Comparison of ENCODE assay signal across 1 cellular context in genomic region chr17:48555183-48555615, GRCh38.
A peak's percentile ranks its signal among the peaks of the same experiment; 100 is the strongest.
TF ChIP-seq lines count a peak whose summit lies in the region.

No MANE protein-coding gene starts in this region.

TF ChIP-seq in K562, 482 proteins besides CTCF, POLR2A, EP300 and RAD21 (continued from another document and continues in another):
- no peak for TF ChIP-seq ZNF280B (CRISPR knock-in tag; IDR thresholded peaks at IDR 0.05)
- TF ChIP-seq NFIX (CRISPR knock-in tag; IDR thresholded peaks at IDR 0.05; ENCODE audit: low read depth), result no peak
- TF ChIP-seq, protein P1, sequence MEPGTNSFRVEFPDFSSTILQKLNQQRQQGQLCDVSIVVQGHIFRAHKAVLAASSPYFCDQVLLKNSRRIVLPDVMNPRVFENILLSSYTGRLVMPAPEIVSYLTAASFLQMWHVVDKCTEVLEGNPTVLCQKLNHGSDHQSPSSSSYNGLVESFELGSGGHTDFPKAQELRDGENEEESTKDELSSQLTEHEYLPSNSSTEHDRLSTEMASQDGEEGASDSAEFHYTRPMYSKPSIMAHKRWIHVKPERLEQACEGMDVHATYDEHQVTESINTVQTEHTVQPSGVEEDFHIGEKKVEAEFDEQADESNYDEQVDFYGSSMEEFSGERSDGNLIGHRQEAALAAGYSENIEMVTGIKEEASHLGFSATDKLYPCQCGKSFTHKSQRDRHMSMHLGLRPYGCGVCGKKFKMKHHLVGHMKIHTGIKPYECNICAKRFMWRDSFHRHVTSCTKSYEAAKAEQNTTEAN (CRISPR knock-in tag; IDR thresholded peaks at IDR 0.05), result no peak
- no peak for TF ChIP-seq SUPT5H (IDR thresholded peaks at IDR 0.05)
- no peak for TF ChIP-seq ZNF609 (CRISPR knock-in tag; IDR thresholded peaks at IDR 0.05; ENCODE audit: borderline replicate concordance)
- no peak for TF ChIP-seq TAF7 (tag; IDR thresholded peaks at IDR 0.05)
- TF ChIP-seq ZBTB5 (IDR thresholded peaks at IDR 0.05), result no peak
- TF ChIP-seq GATAD2B (IDR thresholded peaks at IDR 0.05; ENCODE audit: borderline replicate concordance), result no peak
- TF ChIP-seq, protein P2, sequence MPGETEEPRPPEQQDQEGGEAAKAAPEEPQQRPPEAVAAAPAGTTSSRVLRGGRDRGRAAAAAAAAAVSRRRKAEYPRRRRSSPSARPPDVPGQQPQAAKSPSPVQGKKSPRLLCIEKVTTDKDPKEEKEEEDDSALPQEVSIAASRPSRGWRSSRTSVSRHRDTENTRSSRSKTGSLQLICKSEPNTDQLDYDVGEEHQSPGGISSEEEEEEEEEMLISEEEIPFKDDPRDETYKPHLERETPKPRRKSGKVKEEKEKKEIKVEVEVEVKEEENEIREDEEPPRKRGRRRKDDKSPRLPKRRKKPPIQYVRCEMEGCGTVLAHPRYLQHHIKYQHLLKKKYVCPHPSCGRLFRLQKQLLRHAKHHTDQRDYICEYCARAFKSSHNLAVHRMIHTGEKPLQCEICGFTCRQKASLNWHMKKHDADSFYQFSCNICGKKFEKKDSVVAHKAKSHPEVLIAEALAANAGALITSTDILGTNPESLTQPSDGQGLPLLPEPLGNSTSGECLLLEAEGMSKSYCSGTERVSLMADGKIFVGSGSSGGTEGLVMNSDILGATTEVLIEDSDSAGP (CRISPR knock-in tag; IDR thresholded peaks at IDR 0.05), result no peak
- no peak for TF ChIP-seq WHSC1 (IDR thresholded peaks at IDR 0.05; ENCODE audit: low read length)
- TF ChIP-seq ILF3 (IDR thresholded peaks at IDR 0.05; ENCODE audit: borderline replicate concordance), result no peak
- no peak for TF ChIP-seq ZNF696 (CRISPR knock-in tag; conservative IDR thresholded peaks at IDR 0.05)
- no peak for TF ChIP-seq ZNF584 (CRISPR knock-in tag; IDR thresholded peaks at IDR 0.05; ENCODE audit: low read depth)
- no peak for TF ChIP-seq BDP1 (IDR thresholded peaks at IDR 0.05; ENCODE audit: insufficient read depth, insufficient read length)
- TF ChIP-seq, protein P3, sequence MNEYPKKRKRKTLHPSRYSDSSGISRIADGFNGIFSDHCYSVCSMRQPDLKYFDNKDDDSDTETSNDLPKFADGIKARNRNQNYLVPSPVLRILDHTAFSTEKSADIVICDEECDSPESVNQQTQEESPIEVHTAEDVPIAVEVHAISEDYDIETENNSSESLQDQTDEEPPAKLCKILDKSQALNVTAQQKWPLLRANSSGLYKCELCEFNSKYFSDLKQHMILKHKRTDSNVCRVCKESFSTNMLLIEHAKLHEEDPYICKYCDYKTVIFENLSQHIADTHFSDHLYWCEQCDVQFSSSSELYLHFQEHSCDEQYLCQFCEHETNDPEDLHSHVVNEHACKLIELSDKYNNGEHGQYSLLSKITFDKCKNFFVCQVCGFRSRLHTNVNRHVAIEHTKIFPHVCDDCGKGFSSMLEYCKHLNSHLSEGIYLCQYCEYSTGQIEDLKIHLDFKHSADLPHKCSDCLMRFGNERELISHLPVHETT (CRISPR knock-in tag; conservative IDR thresholded peaks at IDR 0.05 in 1 of 2, IDR thresholded peaks at IDR 0.05 in 1 of 2), result peak in 1 of 2 experiments; percentile 80; a peak in 2 of 4 replicates
- TF ChIP-seq SIN3B (IDR thresholded peaks at IDR 0.05; ENCODE audit: low read depth), result no peak
- peak; percentile 66; the same call in 1 of the 2 replicates for TF ChIP-seq MEF2A (IDR thresholded peaks at IDR 0.05; ENCODE audit: control insufficient read depth, low read depth, low read length)
- TF ChIP-seq ESRRA (IDR thresholded peaks at IDR 0.05; ENCODE audit: borderline replicate concordance, low read depth), result no peak
- no peak for TF ChIP-seq CGGBP1 (CRISPR knock-in tag; IDR thresholded peaks at IDR 0.05)
- TF ChIP-seq SIN3A (IDR thresholded peaks at IDR 0.05; ENCODE audit: borderline replicate concordance in 2 of 2, control insufficient read depth in 1 of 2, low read depth in 2 of 2, low read length in 2 of 2), result 0 out of 4 replicates have a peak, but pooled peaks of 1 of the 2 experiments have one; percentile 27
- TF ChIP-seq E2F8 (IDR thresholded peaks at IDR 0.05; ENCODE audit: low read depth, partially characterized antibody), result no peak
- TF ChIP-seq NR4A1 (CRISPR knock-in tag; IDR thresholded peaks at IDR 0.05), result no peak
- TF ChIP-seq NR4A1 (tag; IDR thresholded peaks at IDR 0.05), result no peak
- TF ChIP-seq SAP30 (IDR thresholded peaks at IDR 0.05; ENCODE audit: borderline replicate concordance, insufficient read depth, low read depth, low read length, poor library complexity, severe bottlenecking), result no peak
- TF ChIP-seq ZNF311 (CRISPR knock-in tag; IDR thresholded peaks at IDR 0.05), result no peak
- TF ChIP-seq CREBBP (IDR thresholded peaks at IDR 0.05; ENCODE audit: low read depth, low read length), result no peak
- no peak for TF ChIP-seq ZNF347 (CRISPR knock-in tag; IDR thresholded peaks at IDR 0.05; ENCODE audit: low read depth)
- no peak for TF ChIP-seq PRMT5 (CRISPR knock-in tag; IDR thresholded peaks at IDR 0.05)
- TF ChIP-seq ZNF77 (CRISPR knock-in tag; IDR thresholded peaks at IDR 0.05), result no peak
- TF ChIP-seq TEAD4 (IDR thresholded peaks at IDR 0.05; ENCODE audit: low read length), result peak; percentile 68
- no peak for TF ChIP-seq TEAD4 (CRISPR knock-in tag; IDR thresholded peaks at IDR 0.05; ENCODE audit: borderline replicate concordance)
- peak; percentile 59; the same call in 1 of the 2 replicates for TF ChIP-seq MEF2D (tag; conservative IDR thresholded peaks at IDR 0.05; ENCODE audit: low read depth)
- no peak for TF ChIP-seq ADNP (tag; IDR thresholded peaks at IDR 0.05)
- no peak for TF ChIP-seq BCL6 (CRISPR knock-in tag; IDR thresholded peaks at IDR 0.05)
- TF ChIP-seq SOX6 (IDR thresholded peaks at IDR 0.05), result no peak; the same call in 1 of the 2 replicates
- no peak for TF ChIP-seq SIRT6 (IDR thresholded peaks at IDR 0.05; ENCODE audit: low read depth, low read length)
- TF ChIP-seq SETDB1 (IDR thresholded peaks at IDR 0.05; ENCODE audit: low read length), result no peak
- TF ChIP-seq, protein P4, sequence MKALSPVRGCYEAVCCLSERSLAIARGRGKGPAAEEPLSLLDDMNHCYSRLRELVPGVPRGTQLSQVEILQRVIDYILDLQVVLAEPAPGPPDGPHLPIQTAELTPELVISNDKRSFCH (CRISPR knock-in tag; IDR thresholded peaks at IDR 0.05), result no peak
- TF ChIP-seq, protein P4 (tag; IDR thresholded peaks at IDR 0.05), result no peak
- no peak for TF ChIP-seq LCOR (CRISPR knock-in tag; IDR thresholded peaks at IDR 0.05)
- TF ChIP-seq RBM17 (IDR thresholded peaks at IDR 0.05; ENCODE audit: borderline replicate concordance, low read depth, low read length), result no peak
- peak; percentile 72 for TF ChIP-seq ARID1B (IDR thresholded peaks at IDR 0.05)
- no peak for TF ChIP-seq ZEB2 (IDR thresholded peaks at IDR 0.05)
- no peak for TF ChIP-seq MXD1 (CRISPR knock-in tag; IDR thresholded peaks at IDR 0.05; ENCODE audit: borderline replicate concordance, poor library complexity, severe bottlenecking)
- TF ChIP-seq ZNF449 (CRISPR knock-in tag; IDR thresholded peaks at IDR 0.05), result no peak
- TF ChIP-seq FOXK2 (conservative IDR thresholded peaks at IDR 0.05 in 1 of 2, IDR thresholded peaks at IDR 0.05 in 1 of 2; ENCODE audit: low read depth in 2 of 2), result peak in 1 of 2 experiments; percentile 17; a peak in 1 of 4 replicates
